Comparison of ENCODE assay signal across 19 cellular contexts in genomic region chr1:157540852-157541251, GRCh38. TPM values are rescaled to one million over a fixed set of nuclear protein-coding genes. Genes with fewer than 3 reads are reported as not detected.
A peak's percentile ranks its signal among the peaks of the same experiment; 100 is the strongest.
DNase-seq lines count a peak whose midpoint lies in the region; ATAC-seq and TF ChIP-seq lines count a peak whose summit lies in the region.
"Had no signal": no experiment of that assay in that cellular context is flagged by ENCODE, and none has a peak within 500 bp of the region (broad histone marks: within the 10 kb centered on the region; RNA-seq: fewer than 3 reads in every experiment).

No MANE protein-coding gene starts in this region.

- H3K27ac ChIP-seq in DOHH2 (ENCODE audit: low read depth, low read length): no peak overlapping the region
- H3K27ac ChIP-seq in GM23338 (ENCODE audit: low read depth): no peak overlapping the region
- H3K27ac ChIP-seq: RWPE1, SJSA1 had no signal

- H3K4me3 Mint-ChIP-seq in GM23338: no peak overlapping the region
- no peak overlapping the region for H3K4me3 Mint-ChIP-seq in activated B cell treated with CpG ODN at 0.5 μM for 24 hours
- H3K4me3 Mint-ChIP-seq in memory B cell: no peak overlapping the region
- H3K4me3 Mint-ChIP-seq: CD8-positive, alpha-beta memory T cell had no signal

- no peak overlapping the region for H3K4me3 ChIP-seq in DOHH2 (ENCODE audit: low read length)
- no peak overlapping the region for H3K4me3 ChIP-seq in GM23338
- H3K4me3 ChIP-seq: GM12878, MG63, SJSA1 had no signal

- CTCF ChIA-PET in activated B cell treated with CpG ODN at 0.5 μM for 24 hours (lab: Charles Lee): no interaction called here

- H3K9me2 ChIP-seq in DOHH2 (replicated peaks; ENCODE audit: control insufficient read depth, low read length) (no peaks in the 10 kb centered on the region), GM23338 (ENCODE audit: insufficient read depth) (peaks cover 24% of the 10 kb centered on the region; the same call in 1 of the 2 replicates)

- no peak for DNase-seq in GM23338 (ENCODE audit: low spot score)
- DNase-seq in activated B cell treated with CpG ODN at 0.5 μM for 24 hours: no peak
- DNase-seq in memory B cell (ENCODE audit: low spot score in 2 of 2): no peak
- DNase-seq in cortex of kidney (lab: John Stamatoyannopoulos, UW): no peak
- DNase-seq in GM03348 (ENCODE audit: low spot score): no peak
- DNase-seq in NCI-H774 (lab: John Stamatoyannopoulos, UW): no peak
- DNase-seq: CD8-positive, alpha-beta memory T cell; KG1; NCI-H1092 treated with DMSO at 0.1 percent for 48 hours; NCI-H1694 treated with DMSO at 0.1 percent for 48 hours; NCI-H2171 treated with DMSO at 0.1 percent for 48 hours; NCI-H510A had no signal

- H3F3A ChIP-seq in DOHH2 (ENCODE audit: control insufficient read depth, insufficient read depth): no peaks in the 10 kb centered on the region
- 0 out of 2 replicates have a peak, but pooled peaks cover 3% of the 10 kb centered on the region for H3F3A ChIP-seq in GM23338 (replicated peaks; ENCODE audit: low read depth)

- no peak for ATAC-seq in GM23338
- peak; percentile 10 for ATAC-seq in activated B cell treated with CpG ODN at 0.5 μM for 24 hours (ENCODE audit: low read depth)
- no peak for ATAC-seq in memory B cell (ENCODE audit: low read depth)

- H2AFZ ChIP-seq in GM23338: no peak overlapping the region

- H3K27ac Mint-ChIP-seq in GM23338: no peak overlapping the region
- no peak overlapping the region for H3K27ac Mint-ChIP-seq in activated B cell treated with CpG ODN at 0.5 μM for 24 hours
- H3K27ac Mint-ChIP-seq in memory B cell: peak overlapping the region; percentile 2
- H3K27ac Mint-ChIP-seq: CD8-positive, alpha-beta memory T cell had no signal

- no peaks in the 10 kb centered on the region for H3K36me3 ChIP-seq in DOHH2 (ENCODE audit: control insufficient read depth, low read length)
- no peaks in the 10 kb centered on the region; the same call in 1 of the 2 replicates for H3K36me3 ChIP-seq in GM23338 (ENCODE audit: insufficient read depth)
- H3K36me3 ChIP-seq: MG63, SJSA1 had no signal

- H3K27me3 ChIP-seq in DOHH2 (ENCODE audit: control insufficient read depth, low read length) (no peaks in the 10 kb centered on the region), GM23338 (ENCODE audit: insufficient read depth) (no peaks in the 10 kb centered on the region)

- H3K4me1 ChIP-seq in DOHH2 (ENCODE audit: control insufficient read depth, low read length): peaks cover 27% of the 10 kb centered on the region
- peaks cover 37% of the 10 kb centered on the region for H3K4me1 ChIP-seq in GM23338 (ENCODE audit: insufficient read depth)
- H3K4me1 ChIP-seq: SJSA1 had no signal

- H3K9me3 Mint-ChIP-seq in GM23338 (peaks cover 27% of the 10 kb centered on the region), activated B cell treated with CpG ODN at 0.5 μM for 24 hours (no peaks in the 10 kb centered on the region), memory B cell (no peaks in the 10 kb centered on the region)

- H3K9me3 ChIP-seq in DOHH2 (ENCODE audit: control insufficient read depth, insufficient read depth, low read length): no peaks in the 10 kb centered on the region
- H3K9me3 ChIP-seq: MG63, SJSA1 had no signal

- H3K27me3 Mint-ChIP-seq in GM23338 (ENCODE audit: insufficient read depth, low read depth, poor library complexity): peaks cover 10% of the 10 kb centered on the region
- no peaks in the 10 kb centered on the region for H3K27me3 Mint-ChIP-seq in activated B cell treated with CpG ODN at 0.5 μM for 24 hours
- H3K27me3 Mint-ChIP-seq in memory B cell: no peaks in the 10 kb centered on the region

- H3K4me2 ChIP-seq in DOHH2 (ENCODE audit: low read length) (peak overlapping the region; percentile 55; the same call in 1 of the 2 replicates), GM23338 (0 out of 2 replicates have a peak overlapping the region, but pooled peaks have one; percentile 62)

- POLR2A ChIA-PET in activated B cell treated with CpG ODN at 0.5 μM for 24 hours (lab: Charles Lee): no interaction called here

- H3K4me1 Mint-ChIP-seq in GM23338 (peaks cover 38% of the 10 kb centered on the region), activated B cell treated with CpG ODN at 0.5 μM for 24 hours (peaks cover 47% of the 10 kb centered on the region), memory B cell (peaks cover 31% of the 10 kb centered on the region)
- H3K4me1 Mint-ChIP-seq: CD8-positive, alpha-beta memory T cell had no signal

- peaks cover 26% of the 10 kb centered on the region for H3K36me3 Mint-ChIP-seq in GM23338 (ENCODE audit: low read depth)
- peaks cover 85% of the 10 kb centered on the region for H3K36me3 Mint-ChIP-seq in activated B cell treated with CpG ODN at 0.5 μM for 24 hours (ENCODE audit: low read depth)
- peaks cover 40% of the 10 kb centered on the region for H3K36me3 Mint-ChIP-seq in memory B cell
- H3K36me3 Mint-ChIP-seq: CD8-positive, alpha-beta memory T cell had no signal

- no peak for TF ChIP-seq CTCF in DOHH2 (IDR thresholded peaks at IDR 0.05; ENCODE audit: low read depth, low read length, poor library complexity, severe bottlenecking)
- TF ChIP-seq CTCF in GM23338 (conservative IDR thresholded peaks at IDR 0.05; ENCODE audit: low read depth in 2 of 2): no peak
- no peak for TF ChIP-seq CTCF in activated B cell treated with CpG ODN at 0.5 μM for 24 hours (IDR thresholded peaks at IDR 0.05)

- intact Hi-C loops in activated B cell treated with CpG ODN at 0.5 μM for 24 hours (cut with micrococcal nuclease): no loop called here

- H4K20me1 ChIP-seq in DOHH2 (ENCODE audit: control insufficient read depth, insufficient read depth, low read depth, low read length): no peaks in the 10 kb centered on the region
- H4K20me1 ChIP-seq in GM23338 (replicated peaks; ENCODE audit: insufficient read depth): no peaks in the 10 kb centered on the region

- H3K79me2 ChIP-seq in DOHH2 (ENCODE audit: control insufficient read depth, low read length): no peaks in the 10 kb centered on the region
- no peaks in the 10 kb centered on the region for H3K79me2 ChIP-seq in GM23338 (replicated peaks; ENCODE audit: insufficient read depth)

TF ChIP-seq in GM23338, 12 proteins besides CTCF, POLR2A, EP300 and RAD21 (continues in another document):
- TF ChIP-seq ZNF331 (CRISPR knock-in tag; IDR thresholded peaks at IDR 0.05; ENCODE audit: low read depth): no peak
- TF ChIP-seq STAT1 (IDR thresholded peaks at IDR 0.05; ENCODE audit: unreplicated experiment): no peak
- no peak for TF ChIP-seq JUNB (IDR thresholded peaks at IDR 0.05; ENCODE audit: unreplicated experiment)
- TF ChIP-seq EZH2 (IDR thresholded peaks at IDR 0.05; ENCODE audit: low read depth, unreplicated experiment): no peak
- no peak for TF ChIP-seq ZNF114 (CRISPR knock-in tag; IDR thresholded peaks at IDR 0.05)
- TF ChIP-seq, protein P1, sequence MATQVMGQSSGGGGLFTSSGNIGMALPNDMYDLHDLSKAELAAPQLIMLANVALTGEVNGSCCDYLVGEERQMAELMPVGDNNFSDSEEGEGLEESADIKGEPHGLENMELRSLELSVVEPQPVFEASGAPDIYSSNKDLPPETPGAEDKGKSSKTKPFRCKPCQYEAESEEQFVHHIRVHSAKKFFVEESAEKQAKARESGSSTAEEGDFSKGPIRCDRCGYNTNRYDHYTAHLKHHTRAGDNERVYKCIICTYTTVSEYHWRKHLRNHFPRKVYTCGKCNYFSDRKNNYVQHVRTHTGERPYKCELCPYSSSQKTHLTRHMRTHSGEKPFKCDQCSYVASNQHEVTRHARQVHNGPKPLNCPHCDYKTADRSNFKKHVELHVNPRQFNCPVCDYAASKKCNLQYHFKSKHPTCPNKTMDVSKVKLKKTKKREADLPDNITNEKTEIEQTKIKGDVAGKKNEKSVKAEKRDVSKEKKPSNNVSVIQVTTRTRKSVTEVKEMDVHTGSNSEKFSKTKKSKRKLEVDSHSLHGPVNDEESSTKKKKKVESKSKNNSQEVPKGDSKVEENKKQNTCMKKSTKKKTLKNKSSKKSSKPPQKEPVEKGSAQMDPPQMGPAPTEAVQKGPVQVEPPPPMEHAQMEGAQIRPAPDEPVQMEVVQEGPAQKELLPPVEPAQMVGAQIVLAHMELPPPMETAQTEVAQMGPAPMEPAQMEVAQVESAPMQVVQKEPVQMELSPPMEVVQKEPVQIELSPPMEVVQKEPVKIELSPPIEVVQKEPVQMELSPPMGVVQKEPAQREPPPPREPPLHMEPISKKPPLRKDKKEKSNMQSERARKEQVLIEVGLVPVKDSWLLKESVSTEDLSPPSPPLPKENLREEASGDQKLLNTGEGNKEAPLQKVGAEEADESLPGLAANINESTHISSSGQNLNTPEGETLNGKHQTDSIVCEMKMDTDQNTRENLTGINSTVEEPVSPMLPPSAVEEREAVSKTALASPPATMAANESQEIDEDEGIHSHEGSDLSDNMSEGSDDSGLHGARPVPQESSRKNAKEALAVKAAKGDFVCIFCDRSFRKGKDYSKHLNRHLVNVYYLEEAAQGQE (IDR thresholded peaks at IDR 0.05; ENCODE audit: unreplicated experiment): no peak
- no peak for TF ChIP-seq NANOG (IDR thresholded peaks at IDR 0.05; ENCODE audit: borderline replicate concordance)

RNA-seq across cellular contexts. Expression of gene FCRL5, which starts 11.5 kb away (rescaled TPM):
- total RNA-seq in GM23338 (2014; rRNA removed; shearing (Covaris generic)): 2.8 and 3.1 TPM in 2 replicates
- 0.54 and 0.79 TPM in 2 replicates for polyA plus RNA-seq in GM23338 (2016; fragmentation: Nextera tagmentation; extraction: Ambion mirVana)
- total RNA-seq in activated B cell treated with CpG ODN at 0.5 μM for 24 hours: 40.4 and 55.4 TPM in 2 replicates
- total RNA-seq: CD8-positive, alpha-beta memory T cell; SJSA1 had no signal
- polyA plus RNA-seq: AG04450; BJ; CD8-positive, alpha-beta memory T cell had no signal

RNA-seq across cellular contexts. Expression of gene FCRL4, which starts 57.0 kb away (rescaled TPM):
- not detected in 2 replicates for total RNA-seq in GM23338 (2014; rRNA removed; shearing (Covaris generic))
- polyA plus RNA-seq in GM23338 (2016; fragmentation: Nextera tagmentation; extraction: Ambion mirVana): not detected in 2 replicates
- total RNA-seq in activated B cell treated with CpG ODN at 0.5 μM for 24 hours: 6.3 and 6.7 TPM in 2 replicates
- total RNA-seq: CD8-positive, alpha-beta memory T cell; SJSA1 had no signal
- polyA plus RNA-seq: AG04450; BJ; CD8-positive, alpha-beta memory T cell had no signal
